Comparison of ENCODE assay signal across 8 cellular contexts in genomic region chrX:80578518-80579105, GRCh38.
DNase-seq lines count a peak whose midpoint lies in the region; ATAC-seq and TF ChIP-seq lines count a peak whose summit lies in the region.

No MANE protein-coding gene starts in this region.

- POLR2A ChIA-PET in MCF 10A (lab: Yijun Ruan, JAX), result interaction anchor here (0.9 kb wide), 1 partner anchor 154 kb away, joined by 3 read pairs; no protein-coding TSS in a partner anchor

- ATAC-seq in GM19395 (IDR thresholded peaks at IDR 0.05; ENCODE audit: unreplicated experiment), result no peak

- no peak for TF ChIP-seq POLR2A in breast epithelium (IDR thresholded peaks at IDR 0.05)

- H3K27me3 ChIP-seq in breast epithelium (peaks cover 0 to 10% of the 10 kb centered on the region in 2 donors), ascending aorta (no peaks in the 10 kb centered on the region)

- H3K27me3 Mint-ChIP-seq in MCF 10A (ENCODE audit: insufficient read depth, unreplicated experiment), result no peaks in the 10 kb centered on the region

- H3K4me3 ChIP-seq in breast epithelium (no peak overlapping the region), ascending aorta (no peak overlapping the region)

- no peaks in the 10 kb centered on the region for H3K36me3 ChIP-seq in breast epithelium
- H3K36me3 ChIP-seq in ascending aorta, result no peaks in the 10 kb centered on the region

- H3K4me1 ChIP-seq in breast epithelium (no peaks in the 10 kb centered on the region), ascending aorta (no peaks in the 10 kb centered on the region)

- H3K4me1 Mint-ChIP-seq in MCF 10A (ENCODE audit: insufficient read depth, unreplicated experiment), result no peaks in the 10 kb centered on the region

- H3K9me3 ChIP-seq in breast epithelium (no peaks in the 10 kb centered on the region), ascending aorta (no peaks in the 10 kb centered on the region)

- H3K27ac ChIP-seq in breast epithelium, result no peak overlapping the region
- no peak overlapping the region for H3K27ac ChIP-seq in ascending aorta

- TF ChIP-seq CTCF in MCF 10A (IDR thresholded peaks at IDR 0.05; ENCODE audit: unreplicated experiment), result peak; percentile 46
- peak in 1 of 3 donors; percentile 17 for TF ChIP-seq CTCF in breast epithelium (IDR thresholded peaks at IDR 0.05)
- peak in 2 of 3 experiments; percentile 28 to 48 for TF ChIP-seq CTCF in ascending aorta (IDR thresholded peaks at IDR 0.05)

- H3K9me3 Mint-ChIP-seq in MCF 10A (ENCODE audit: unreplicated experiment), result peaks cover 17% of the 10 kb centered on the region

- DNase-seq in MCF 10A (ENCODE audit: unreplicated experiment), result peak; percentile 45
- no peak for DNase-seq in breast epithelium (ENCODE audit: low spot score in 2 of 2)
- DNase-seq in ascending aorta (ENCODE audit: low spot score in 2 of 2), result no peak
- DNase-seq in lung microvascular endothelial cell (ENCODE audit: low read depth in 2 of 2), result peak; percentile 14 to 36
- DNase-seq in ecto neural progenitor cell (ENCODE audit: low spot score), result no peak
- no peak for DNase-seq in posterior cingulate gyrus

- intact Hi-C loops in MCF 10A (cut with micrococcal nuclease), result loop anchor here (1.0 kb wide), 2 partner anchors 147 to 296 kb away; no protein-coding TSS in a partner anchor
- intact Hi-C loops in breast epithelium (cut with DNase I; ENCODE audit: low total_unique reads), result no loop called here
- intact Hi-C loops in ascending aorta (cut with DNase I), result no loop called here
- intact Hi-C loops in posterior cingulate gyrus (cut with DNase I), result no loop called here

- no peak for TF ChIP-seq EP300 in Ishikawa (IDR thresholded peaks at IDR 0.05; ENCODE audit: borderline replicate concordance)

- BruUV-seq in MCF 10A (replicated peaks; lab: Mats Ljungman, UMichigan), result no TSS peak

- H3K4me3 Mint-ChIP-seq in MCF 10A (ENCODE audit: unreplicated experiment), result no peak overlapping the region

- peaks cover 4% of the 10 kb centered on the region for H3K36me3 Mint-ChIP-seq in MCF 10A (ENCODE audit: insufficient read depth, unreplicated experiment)

- TF ChIP-seq RAD21 in Ishikawa (IDR thresholded peaks at IDR 0.05; ENCODE audit: low read depth), result peak; percentile 37; the same call in 1 of the 2 replicates

- no peak overlapping the region for H3K27ac Mint-ChIP-seq in MCF 10A (ENCODE audit: low read depth, unreplicated experiment)

- CTCF ChIA-PET in MCF 10A (lab: Yijun Ruan, JAX), result interaction anchor here (0.6 to 3.8 kb wide), 20 partner anchors 9 to 1232 kb away, joined by 3 to 43 read pairs (median 3); no protein-coding TSS in a partner anchor

TF ChIP-seq in Ishikawa, 13 proteins besides CTCF, POLR2A, EP300 and RAD21:
- TF ChIP-seq TCF12 (IDR thresholded peaks at IDR 0.05; ENCODE audit: low read depth), result no peak
- TF ChIP-seq MAX (IDR thresholded peaks at IDR 0.05), result no peak
- no peak for TF ChIP-seq YY1 (IDR thresholded peaks at IDR 0.05; ENCODE audit: low read depth)
- TF ChIP-seq REST (IDR thresholded peaks at IDR 0.05; ENCODE audit: low read depth), result no peak
- TF ChIP-seq NFIC (IDR thresholded peaks at IDR 0.05), result no peak
- TF ChIP-seq TEAD4 (IDR thresholded peaks at IDR 0.05), result no peak
- no peak for TF ChIP-seq CREB1 (IDR thresholded peaks at IDR 0.05; ENCODE audit: low read depth)
- TF ChIP-seq CEBPB (IDR thresholded peaks at IDR 0.05), result no peak
- no peak for TF ChIP-seq ZBTB7A (IDR thresholded peaks at IDR 0.05; ENCODE audit: low read depth)
- no peak for TF ChIP-seq USF1 (IDR thresholded peaks at IDR 0.05)
- no peak for TF ChIP-seq TAF1 (IDR thresholded peaks at IDR 0.05; ENCODE audit: low read depth)
- TF ChIP-seq EGR1 (IDR thresholded peaks at IDR 0.05), result no peak
- TF ChIP-seq FOXM1 (IDR thresholded peaks at IDR 0.05; ENCODE audit: borderline replicate concordance, low read depth), result no peak
TF ChIP-seq in Ishikawa: peak in this region for 0.

Comparison
In these comparisons a context has a peak if more than half of its experiments do, and no peak if none do; other contexts are left out.
1. DNase-seq: peak in MCF 10A (single experiment) and lung microvascular endothelial cell (2 of 2); none in breast epithelium (0 of 2), ascending aorta (0 of 2), ecto neural progenitor cell (single experiment) and posterior cingulate gyrus (0 of 10).